Comparison of ENCODE assay signal across 8 cellular contexts in the genomic region with DNA sequence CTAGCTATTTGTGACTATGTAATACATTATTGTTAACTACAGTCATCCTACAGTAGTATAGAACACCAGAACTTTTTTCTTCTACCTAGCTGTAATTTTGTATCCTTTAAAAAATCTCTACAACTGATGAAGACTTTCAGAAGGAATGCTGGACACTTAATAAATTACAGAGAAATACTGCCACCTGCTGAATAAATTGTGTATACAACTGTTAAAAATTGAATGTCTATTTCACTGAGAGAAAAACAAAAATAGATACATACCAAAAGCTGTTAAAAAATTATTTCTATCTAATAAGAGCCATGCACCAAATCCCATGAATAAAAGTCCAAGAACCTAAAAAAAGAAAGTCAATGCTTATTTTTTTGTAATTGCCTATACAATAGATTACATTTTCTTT. TPM values are rescaled to one million over a fixed set of nuclear protein-coding genes. Genes with fewer than 3 reads are reported as not detected.
DNase-seq lines count a peak whose midpoint lies in the region; ATAC-seq and TF ChIP-seq lines count a peak whose summit lies in the region.

No MANE protein-coding gene starts in this region.

- no peak overlapping the region for H3K4me3 ChIP-seq in AG10803 (ENCODE audit: low read length)
- H3K4me3 ChIP-seq in cardiac fibroblast (replicated peaks in 1 of 2; ENCODE audit: low read depth in 2 of 2, low read length in 2 of 2), result no peak overlapping the region

- H3K4me1 Mint-ChIP-seq in neural crest cell, result no peaks in the 10 kb centered on the region

- peaks cover 60% of the 10 kb centered on the region for H3K27me3 Mint-ChIP-seq in neural crest cell (ENCODE audit: low read depth)

- peak; percentile 59 for ATAC-seq in GM21619 (IDR thresholded peaks at IDR 0.05; ENCODE audit: unreplicated experiment)

- no peaks in the 10 kb centered on the region for H3K36me3 Mint-ChIP-seq in neural crest cell (ENCODE audit: low read depth)

- no peaks in the 10 kb centered on the region for H3K9me3 Mint-ChIP-seq in neural crest cell

- H3K4me3 Mint-ChIP-seq in neural crest cell, result no peak overlapping the region

- TF ChIP-seq CTCF in AG10803 (conservative IDR thresholded peaks at IDR 0.05; ENCODE audit: low read length) (peak; percentile 60), cardiac fibroblast (IDR thresholded peaks at IDR 0.05; ENCODE audit: low read depth, low read length) (peak; percentile 23), neural crest cell (conservative IDR thresholded peaks at IDR 0.05) (peak; percentile 78)

- H3K27ac Mint-ChIP-seq in neural crest cell (ENCODE audit: unreplicated experiment), result no peak overlapping the region

- DNase-seq in AG10803 (ENCODE audit: low read depth), result peak; percentile 36
- peak; percentile 36 for DNase-seq in NCI-H345 (lab: John Stamatoyannopoulos, UW)
- peak; percentile 44 to 63 for DNase-seq in cardiac fibroblast (ENCODE audit: low read depth in 2 of 2)
- DNase-seq in neural crest cell (ENCODE audit: low read depth, low spot score), result no peak
- DNase-seq in anterior cingulate cortex (lab: John Stamatoyannopoulos, UW), result no peak
- DNase-seq in nucleus accumbens (lab: John Stamatoyannopoulos, UW), result no peak
- DNase-seq in 8988T, result no peak

RNA-seq across cellular contexts. Expression of gene TSPAN19, which starts 6.6 kb away (rescaled TPM):
- total RNA-seq in neural crest cell, result 0.36 and 0.84 TPM in 2 replicates

RNA-seq across cellular contexts. Expression of gene LRRIQ1, which starts 6.7 kb away (rescaled TPM):
- total RNA-seq in neural crest cell, result 3.8 and 4.3 TPM in 2 replicates

Comparison
In these comparisons a context has a peak if more than half of its experiments do, and no peak if none do; other contexts are left out.
1. DNase-seq: peak in AG10803 (single experiment), NCI-H345 (single experiment) and cardiac fibroblast (2 of 2); none in neural crest cell (single experiment), anterior cingulate cortex (0 of 58), nucleus accumbens (0 of 56) and 8988T (single experiment).
2. CTCF ChIP-seq: peak in every context shown above with its lines; median percentile 78 in neural crest cell; 60 in AG10803; 23 in cardiac fibroblast.